16 cellular contexts compared by ENCODE assay signal in the genomic region with DNA sequence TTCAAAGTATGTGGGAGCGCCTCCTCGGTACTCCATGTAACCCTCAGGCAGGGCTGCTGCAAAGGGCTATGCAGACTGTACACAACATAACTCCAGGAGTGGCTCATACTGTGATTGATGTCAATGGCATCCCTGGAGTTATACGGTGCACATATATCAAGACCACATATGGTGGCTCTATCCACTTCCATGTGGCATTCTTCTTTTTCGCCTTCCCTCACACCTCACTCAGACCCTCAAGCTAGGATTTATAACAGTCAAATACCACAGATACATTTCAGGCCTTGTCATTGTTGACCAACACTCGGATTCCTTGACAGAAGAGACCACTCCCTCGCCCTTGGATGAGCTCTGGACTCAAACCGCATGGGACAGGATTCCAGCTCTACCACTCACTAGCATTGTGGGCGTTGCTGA. TPM values are rescaled to one million over a fixed set of nuclear protein-coding genes. Genes with fewer than 3 reads are reported as not detected.
DNase-seq lines count a peak whose midpoint lies in the region; ATAC-seq and TF ChIP-seq lines count a peak whose summit lies in the region.
"Had no signal": no experiment of that assay in that cellular context is flagged by ENCODE, and none has a peak within 500 bp of the region (broad histone marks: within the 10 kb centered on the region; RNA-seq: fewer than 3 reads in every experiment).

No MANE protein-coding gene starts in this region.

- WGBS in mesodermal cell (ENCODE audit: insufficient coverage in 2 of 2), 2 experiments, result 86 to 92% methylated on average over 8 of the region's 8 CpGs

- H3K27ac ChIP-seq in mesodermal cell (ENCODE audit: low read depth, low read length, severe bottlenecking) (peak overlapping the region; percentile 42), caudate nucleus (ENCODE audit: low read depth, low read length) (no peak overlapping the region)
- H3K27ac ChIP-seq: BLaER1 treated with 17β-estradiol and CSF1 and Interleukin-3, amounts not matched to agents 10 nM and 100 nM had no signal

- no peak overlapping the region for H3K4me3 ChIP-seq in AG10803 (ENCODE audit: low read length)
- H3K4me3 ChIP-seq in epithelial cell of esophagus (ENCODE audit: low read length), result no peak overlapping the region
- no peak overlapping the region for H3K4me3 ChIP-seq in mesodermal cell (ENCODE audit: extremely low read depth, insufficient read depth, low read length, poor library complexity, severe bottlenecking)
- H3K4me3 ChIP-seq: BLaER1 treated with 17β-estradiol and CSF1 and Interleukin-3, amounts not matched to agents 10 nM and 100 nM; K562 had no signal

- H3K36me3 ChIP-seq in mesodermal cell (ENCODE audit: control insufficient read depth, insufficient read depth, low read length), result no peaks in the 10 kb centered on the region
- H3K36me3 ChIP-seq: BLaER1 treated with 17β-estradiol and CSF1 and Interleukin-3, amounts not matched to agents 10 nM and 100 nM had no signal

- DNase-seq in AG10803 (ENCODE audit: low read depth) (peak; percentile 99), LHCN-M2 (ENCODE audit: low read depth) (peak; percentile 82), epithelial cell of esophagus (ENCODE audit: low read depth) (peak; percentile 79), caudate nucleus (lab: John Stamatoyannopoulos, UW) (no peak), head of caudate nucleus (no peak)
- no peak for DNase-seq in activated CD4-positive, alpha-beta T cell treated with anti-CD3 and anti-CD28 coated beads for 4 hours
- DNase-seq: activated CD4-positive, alpha-beta memory T cell treated with anti-CD3 and anti-CD28 coated beads for 36 hours; activated gamma-delta T cell treated with Interleukin-2 at 50 U/mL for 16 hours; naive B cell; NCI-H1436 treated with DMSO at 0.1 percent for 48 hours; NCI-H524; stimulated activated naive CD4-positive, alpha-beta T cell treated with Interleukin-2 at 50 U/mL for 16 hours had no signal

- intact Hi-C loops in head of caudate nucleus (cut with DNase I), result no loop called here

- TF ChIP-seq CTCF in AG10803 (conservative IDR thresholded peaks at IDR 0.05; ENCODE audit: low read length) (no peak), epithelial cell of esophagus (IDR thresholded peaks at IDR 0.05; ENCODE audit: insufficient read depth, low read depth, low read length, missing control alignments) (no peak)

- no peaks in the 10 kb centered on the region for H3K9me3 ChIP-seq in mesodermal cell (ENCODE audit: control insufficient read depth, low read length)
- H3K9me3 ChIP-seq: BLaER1 treated with 17β-estradiol and CSF1 and Interleukin-3, amounts not matched to agents 10 nM and 100 nM had no signal

- peaks cover 4% of the 10 kb centered on the region for H3K4me1 ChIP-seq in mesodermal cell (ENCODE audit: control insufficient read depth, insufficient read depth, low read length, poor library complexity, severe bottlenecking)
- H3K4me1 ChIP-seq: BLaER1 treated with 17β-estradiol and CSF1 and Interleukin-3, amounts not matched to agents 10 nM and 100 nM had no signal

- no peak for ATAC-seq in activated CD4-positive, CD25-positive, alpha-beta regulatory T cell treated with anti-CD3 and anti-CD28 coated beads, Interleukin-2, amount 50 U/mL, for 24 hours
- ATAC-seq: K562 had no signal

RNA-seq across cellular contexts. Expression of a gene that starts 11.3 kb away (rescaled TPM):
- 5.7 and 9.2 TPM in 2 replicates for total RNA-seq in LHCN-M2 (2014; rRNA removed)
- 8.6 TPM for polyA plus RNA-seq in LHCN-M2 (2012)
- 26.9 TPM for polyA plus RNA-seq in mesodermal cell (2013, experiment 1 of 2)
- 26.7 TPM for polyA plus RNA-seq in mesodermal cell (2013, experiment 2 of 2)

Comparison
In these comparisons a context has a peak if more than half of its experiments do, and no peak if none do; other contexts are left out.
1. DNase-seq: peak in AG10803 (single experiment), LHCN-M2 (single experiment) and epithelial cell of esophagus (single experiment); none in activated CD4-positive, alpha-beta T cell treated with anti-CD3 and anti-CD28 coated beads for 4 hours (0 of 2), caudate nucleus (0 of 61) and head of caudate nucleus (0 of 42).